ENCODE assay signal across 7 cellular contexts in genomic region chr16:29202642-29203041, GRCh38.
DNase-seq lines count a peak whose midpoint lies in the region; ATAC-seq and TF ChIP-seq lines count a peak whose summit lies in the region.
"Not testable (repeated sequence)": the region's sequence is repeated elsewhere in the genome, so short reads cannot be mapped to it uniquely, and the experiment has no call there.

No MANE protein-coding gene starts in this region.

- not testable (repeated sequence) for H3K79me2 ChIP-seq in GM23338 (replicated peaks; ENCODE audit: insufficient read depth)

- intact Hi-C loops in left ventricle myocardium inferior (cut with micrococcal nuclease); sigmoid colon (cut with DNase I): not testable (repeated sequence)

- not testable (repeated sequence) for H3K4me3 ChIP-seq in GM23338, left ventricle myocardium inferior, sigmoid colon

- not testable (repeated sequence) for H3K27ac Mint-ChIP-seq in GM23338
- peak overlapping the region; percentile 87 to 98 (median 92) for H3K27ac Mint-ChIP-seq in brain
- peak overlapping the region; percentile 95 for H3K27ac Mint-ChIP-seq in mesothelial cell of epicardium

- H3K36me3 Mint-ChIP-seq in GM23338 (ENCODE audit: low read depth); brain: not testable (repeated sequence)
- peaks cover 10% of the 10 kb centered on the region for H3K36me3 Mint-ChIP-seq in mesothelial cell of epicardium

- H3K9me2 ChIP-seq in GM23338 (ENCODE audit: insufficient read depth): not testable (repeated sequence)

- not testable (repeated sequence) for TF ChIP-seq POLR2A in sigmoid colon (IDR thresholded peaks at IDR 0.05)

- H3K4me3 Mint-ChIP-seq in GM23338, mesothelial cell of epicardium: not testable (repeated sequence)
- H3K4me3 Mint-ChIP-seq in brain: peak overlapping the region in 2 of 5 experiments; percentile 54 to 56

- H3K27me3 ChIP-seq in GM23338 (ENCODE audit: insufficient read depth); left ventricle myocardium inferior (ENCODE audit: low read depth); sigmoid colon: not testable (repeated sequence)

- H3K36me3 ChIP-seq in GM23338 (ENCODE audit: insufficient read depth); left ventricle myocardium inferior; sigmoid colon: not testable (repeated sequence)

- not testable (repeated sequence) for H2AFZ ChIP-seq in GM23338

- H3K9me3 ChIP-seq in left ventricle myocardium inferior (replicated peaks); sigmoid colon: not testable (repeated sequence)

- not testable (repeated sequence) for H3K4me1 ChIP-seq in GM23338 (ENCODE audit: insufficient read depth)
- H3K4me1 ChIP-seq in left ventricle myocardium inferior (peaks cover 19% of the 10 kb centered on the region), sigmoid colon (peaks cover 0 to 68% (median 51%) of the 10 kb centered on the region in 4 donors)

- peak; percentile 76 for ATAC-seq in GM23338

- not testable (repeated sequence) for H3K9me3 Mint-ChIP-seq in GM23338
- H3K9me3 Mint-ChIP-seq in brain: peaks cover 15 to 28% (median 21%) of the 10 kb centered on the region in 5 experiments
- peaks cover 19% of the 10 kb centered on the region for H3K9me3 Mint-ChIP-seq in mesothelial cell of epicardium

- H3K4me1 Mint-ChIP-seq in GM23338 (peaks cover 18% of the 10 kb centered on the region), brain (peaks cover 30% of the 10 kb centered on the region), mesothelial cell of epicardium (peaks cover 50% of the 10 kb centered on the region)

- not testable (repeated sequence) for TF ChIP-seq EP300 in sigmoid colon (IDR thresholded peaks at IDR 0.05)

- H3K27ac ChIP-seq in GM23338 (ENCODE audit: low read depth): not testable (repeated sequence)
- peak overlapping the region; percentile 77 for H3K27ac ChIP-seq in left ventricle myocardium inferior (replicated peaks)
- H3K27ac ChIP-seq in sigmoid colon: peak overlapping the region; percentile 82 to 88 (median 87)

- not testable (repeated sequence) for H4K20me1 ChIP-seq in GM23338 (replicated peaks; ENCODE audit: insufficient read depth)

- not testable (repeated sequence) for DNase-seq in GM23338 (ENCODE audit: low spot score); left ventricle myocardium inferior; sigmoid colon
- DNase-seq in NCI-H2107 treated with DMSO at 0.1 percent for 48 hours (lab: John Stamatoyannopoulos, UW; ENCODE audit: unreplicated experiment) (peak; percentile 65), NCI-H82 (lab: John Stamatoyannopoulos, UW) (peak; percentile 76), mesothelial cell of epicardium (ENCODE audit: low spot score in 2 of 2, unreplicated experiment in 2 of 2) (peak in 1 of 2 experiments; percentile 37)

- H3F3A ChIP-seq in GM23338 (replicated peaks; ENCODE audit: low read depth): not testable (repeated sequence)

- TF ChIP-seq CTCF in GM23338 (conservative IDR thresholded peaks at IDR 0.05; ENCODE audit: low read depth in 2 of 2); brain (conservative IDR thresholded peaks at IDR 0.05); left ventricle myocardium inferior (IDR thresholded peaks at IDR 0.05; ENCODE audit: borderline replicate concordance); mesothelial cell of epicardium (IDR thresholded peaks at IDR 0.05; ENCODE audit: unreplicated experiment); sigmoid colon (IDR thresholded peaks at IDR 0.05): not testable (repeated sequence)

- H3K4me2 ChIP-seq in GM23338: not testable (repeated sequence)

- H3K27me3 Mint-ChIP-seq in GM23338 (ENCODE audit: insufficient read depth, low read depth, poor library complexity); brain; mesothelial cell of epicardium (ENCODE audit: low read depth): not testable (repeated sequence)

- 39 to 77% methylated on average over 10 of the region's 10 CpGs for WGBS in sigmoid colon, 2 donors
